In genomic region chr17:81286491-81287145, GRCh38 we compare ENCODE assay signal across 13 cellular contexts. TPM values are rescaled to one million over a fixed set of nuclear protein-coding genes. Genes with fewer than 3 reads are reported as not detected.
DNase-seq lines count a peak whose midpoint lies in the region; ATAC-seq and TF ChIP-seq lines count a peak whose summit lies in the region.
"Had no signal": no experiment of that assay in that cellular context is flagged by ENCODE, and none has a peak within 500 bp of the region (broad histone marks: within the 10 kb centered on the region; RNA-seq: fewer than 3 reads in every experiment).

No MANE protein-coding gene starts in this region.

- intact Hi-C loops in activated CD4-positive, alpha-beta T cell treated with anti-CD3 and anti-CD28 coated beads for 36 hours (cut with DNase I, micrococcal nuclease), result no loop called here
- intact Hi-C loops in activated T-helper 2 cell treated with anti-CD3 and anti-CD28 coated beads, Interferon-gamma antibody, Interleukin-2, Interleukin-4, amounts not matched to agents 10 μg/mL and 5 μg/mL and 100 μg/mL, durations not matched to agents 14 hours and 24 hours and 36 hours (cut with micrococcal nuclease), result no loop called here

- no peaks in the 10 kb centered on the region for H3K27me3 Mint-ChIP-seq in activated CD4-positive, alpha-beta T cell treated with anti-CD3 and anti-CD28 coated beads for 36 hours
- H3K27me3 Mint-ChIP-seq in activated T-helper 2 cell treated with anti-CD3 and anti-CD28 coated beads, Interferon-gamma antibody, Interleukin-2, Interleukin-4, amounts not matched to agents 10 μg/mL and 5 μg/mL and 100 μg/mL, durations not matched to agents 14 hours and 24 hours and 36 hours (ENCODE audit: low read depth), result no peaks in the 10 kb centered on the region
- no peaks in the 10 kb centered on the region for H3K27me3 Mint-ChIP-seq in immature natural killer cell (ENCODE audit: low read depth in 3 of 3)
- no peaks in the 10 kb centered on the region for H3K27me3 Mint-ChIP-seq in stimulated activated memory B cell treated with anti-CD40 and anti-IgM and Interleukin-4, amounts not matched to agents 10 μg/mL and 1 μg/mL and 100 μg/mL, for 72 hours
- H3K27me3 Mint-ChIP-seq: brain had no signal

- no peaks in the 10 kb centered on the region for H3K9me3 Mint-ChIP-seq in activated CD4-positive, alpha-beta T cell treated with anti-CD3 and anti-CD28 coated beads for 36 hours (ENCODE audit: low read depth)
- no peaks in the 10 kb centered on the region for H3K9me3 Mint-ChIP-seq in activated T-helper 2 cell treated with anti-CD3 and anti-CD28 coated beads, Interferon-gamma antibody, Interleukin-2, Interleukin-4, amounts not matched to agents 10 μg/mL and 5 μg/mL and 100 μg/mL, durations not matched to agents 14 hours and 24 hours and 36 hours
- H3K9me3 Mint-ChIP-seq in immature natural killer cell, result no peaks in the 10 kb centered on the region
- H3K9me3 Mint-ChIP-seq in stimulated activated memory B cell treated with anti-CD40 and anti-IgM and Interleukin-4, amounts not matched to agents 10 μg/mL and 1 μg/mL and 100 μg/mL, for 72 hours, result no peaks in the 10 kb centered on the region
- H3K9me3 Mint-ChIP-seq: brain, HFFc6 had no signal

- DNase-seq in activated CD4-positive, alpha-beta T cell treated with anti-CD3 and anti-CD28 coated beads for 36 hours, result no peak
- DNase-seq in activated CD4-positive, alpha-beta T cell treated with anti-CD3 and anti-CD28 coated beads, Interleukin-2, amount 50 U/mL, for 48 hours, result no peak
- DNase-seq in activated T-helper 2 cell treated with anti-CD3 and anti-CD28 coated beads, Interferon-gamma antibody, Interleukin-2, Interleukin-4, amounts not matched to agents 10 μg/mL and 5 μg/mL and 100 μg/mL, durations not matched to agents 14 hours and 24 hours and 36 hours (ENCODE audit: low spot score), result no peak
- DNase-seq in immature natural killer cell (no peak), foreskin fibroblast (no peak), NCI-H69 (lab: John Stamatoyannopoulos, UW) (no peak)
- DNase-seq: activated CD4-positive, alpha-beta T cell treated with anti-CD3 and anti-CD28 coated beads for 4 hours; HFFc6; NCI-H524 had no signal

- H3K4me3 ChIP-seq in foreskin fibroblast (ENCODE audit: low read depth in 1 of 2, low read length in 2 of 2), result no peak overlapping the region
- H3K4me3 ChIP-seq: SK-N-MC had no signal

- peak overlapping the region; percentile 79 for H3K4me3 Mint-ChIP-seq in activated CD4-positive, alpha-beta T cell treated with anti-CD3 and anti-CD28 coated beads for 36 hours
- peak overlapping the region; percentile 86 for H3K4me3 Mint-ChIP-seq in activated T-helper 2 cell treated with anti-CD3 and anti-CD28 coated beads, Interferon-gamma antibody, Interleukin-2, Interleukin-4, amounts not matched to agents 10 μg/mL and 5 μg/mL and 100 μg/mL, durations not matched to agents 14 hours and 24 hours and 36 hours (ENCODE audit: low read depth)
- peak overlapping the region in 4 of 5 donors; percentile 87 to 91 (median 90) for H3K4me3 Mint-ChIP-seq in immature natural killer cell
- H3K4me3 Mint-ChIP-seq in stimulated activated memory B cell treated with anti-CD40 and anti-IgM and Interleukin-4, amounts not matched to agents 10 μg/mL and 1 μg/mL and 100 μg/mL, for 72 hours, result peak overlapping the region; percentile 88
- H3K4me3 Mint-ChIP-seq: HFFc6 had no signal

- TF ChIP-seq CTCF in foreskin fibroblast (IDR thresholded peaks at IDR 0.05; ENCODE audit: low read depth, low read length), result no peak

- CTCF ChIA-PET in activated CD4-positive, alpha-beta T cell treated with anti-CD3 and anti-CD28 coated beads for 36 hours (lab: Charles Lee), result interaction anchor here (0.5 to 0.9 kb wide), 2 partner anchors 230 to 263 kb away, joined by 3 read pairs; no protein-coding TSS in a partner anchor

- H3K4me1 Mint-ChIP-seq in activated CD4-positive, alpha-beta T cell treated with anti-CD3 and anti-CD28 coated beads for 36 hours, result peaks cover 40% of the 10 kb centered on the region
- H3K4me1 Mint-ChIP-seq in activated T-helper 2 cell treated with anti-CD3 and anti-CD28 coated beads, Interferon-gamma antibody, Interleukin-2, Interleukin-4, amounts not matched to agents 10 μg/mL and 5 μg/mL and 100 μg/mL, durations not matched to agents 14 hours and 24 hours and 36 hours (ENCODE audit: low read depth), result peaks cover 14% of the 10 kb centered on the region
- H3K4me1 Mint-ChIP-seq in immature natural killer cell, result peaks cover 41 to 53% of the 10 kb centered on the region in 2 donors
- peaks cover 49% of the 10 kb centered on the region for H3K4me1 Mint-ChIP-seq in stimulated activated memory B cell treated with anti-CD40 and anti-IgM and Interleukin-4, amounts not matched to agents 10 μg/mL and 1 μg/mL and 100 μg/mL, for 72 hours

- H3K36me3 Mint-ChIP-seq in activated CD4-positive, alpha-beta T cell treated with anti-CD3 and anti-CD28 coated beads for 36 hours (ENCODE audit: low read depth), result peaks cover 23% of the 10 kb centered on the region
- peaks cover 47% of the 10 kb centered on the region for H3K36me3 Mint-ChIP-seq in activated T-helper 2 cell treated with anti-CD3 and anti-CD28 coated beads, Interferon-gamma antibody, Interleukin-2, Interleukin-4, amounts not matched to agents 10 μg/mL and 5 μg/mL and 100 μg/mL, durations not matched to agents 14 hours and 24 hours and 36 hours (ENCODE audit: low read depth)
- H3K36me3 Mint-ChIP-seq in immature natural killer cell, result peaks cover 3 to 6% (median 4%) of the 10 kb centered on the region in 3 donors
- peaks cover 37% of the 10 kb centered on the region for H3K36me3 Mint-ChIP-seq in stimulated activated memory B cell treated with anti-CD40 and anti-IgM and Interleukin-4, amounts not matched to agents 10 μg/mL and 1 μg/mL and 100 μg/mL, for 72 hours

- ATAC-seq in activated CD4-positive, alpha-beta T cell treated with anti-CD3 and anti-CD28 coated beads for 36 hours, result no peak
- ATAC-seq in stimulated activated memory B cell treated with anti-CD40 and anti-IgM and Interleukin-4, amounts not matched to agents 10 μg/mL and 1 μg/mL and 100 μg/mL, for 72 hours, result no peak
- ATAC-seq in GM21390 (IDR thresholded peaks at IDR 0.05; ENCODE audit: unreplicated experiment), result no peak

- peak overlapping the region; percentile 95 for H3K27ac Mint-ChIP-seq in activated CD4-positive, alpha-beta T cell treated with anti-CD3 and anti-CD28 coated beads for 36 hours
- H3K27ac Mint-ChIP-seq in activated T-helper 2 cell treated with anti-CD3 and anti-CD28 coated beads, Interferon-gamma antibody, Interleukin-2, Interleukin-4, amounts not matched to agents 10 μg/mL and 5 μg/mL and 100 μg/mL, durations not matched to agents 14 hours and 24 hours and 36 hours, result peak overlapping the region; percentile 95
- peak overlapping the region; percentile 61 to 92 (median 90) for H3K27ac Mint-ChIP-seq in immature natural killer cell
- peak overlapping the region; percentile 95 for H3K27ac Mint-ChIP-seq in stimulated activated memory B cell treated with anti-CD40 and anti-IgM and Interleukin-4, amounts not matched to agents 10 μg/mL and 1 μg/mL and 100 μg/mL, for 72 hours

- POLR2A ChIA-PET in activated CD4-positive, alpha-beta T cell treated with anti-CD3 and anti-CD28 coated beads for 36 hours (lab: Charles Lee), result no interaction called here

RNA-seq across cellular contexts. Expression of gene SLC38A10, which starts 8.5 kb away (rescaled TPM):
- total RNA-seq in activated CD4-positive, alpha-beta T cell treated with anti-CD3 and anti-CD28 coated beads for 36 hours, result 10 to 100 TPM; 47.6 to 52.9 TPM
- total RNA-seq in activated T-helper 2 cell treated with anti-CD3 and anti-CD28 coated beads, Interferon-gamma antibody, Interleukin-2, Interleukin-4, amounts not matched to agents 10 μg/mL and 5 μg/mL and 100 μg/mL, durations not matched to agents 14 hours and 24 hours and 36 hours, result 102 and 116 TPM in 2 replicates
- 10 to 100 TPM; 46.8 to 98.7 (median 46.8) TPM for polyA plus RNA-seq in immature natural killer cell

RNA-seq across cellular contexts. Expression of gene NDUFAF8, which starts 47.5 kb away (rescaled TPM):
- 10 to 100 TPM; 31.0 to 57.9 TPM for total RNA-seq in activated CD4-positive, alpha-beta T cell treated with anti-CD3 and anti-CD28 coated beads for 36 hours
- 57.7 and 58.1 TPM in 2 replicates for total RNA-seq in activated T-helper 2 cell treated with anti-CD3 and anti-CD28 coated beads, Interferon-gamma antibody, Interleukin-2, Interleukin-4, amounts not matched to agents 10 μg/mL and 5 μg/mL and 100 μg/mL, durations not matched to agents 14 hours and 24 hours and 36 hours
- polyA plus RNA-seq in immature natural killer cell, result 100 to 1,000 TPM in 1 of 3 donors, 10 to 100 TPM in 2; 61.2 to 121 (median 67.8) TPM

RNA-seq across cellular contexts. Expression of gene TEPSIN, which starts 47.8 kb away (rescaled TPM):
- total RNA-seq in activated CD4-positive, alpha-beta T cell treated with anti-CD3 and anti-CD28 coated beads for 36 hours, result 10 to 100 TPM; 17.8 to 20.3 TPM
- 33.4 and 39.1 TPM in 2 replicates for total RNA-seq in activated T-helper 2 cell treated with anti-CD3 and anti-CD28 coated beads, Interferon-gamma antibody, Interleukin-2, Interleukin-4, amounts not matched to agents 10 μg/mL and 5 μg/mL and 100 μg/mL, durations not matched to agents 14 hours and 24 hours and 36 hours
- polyA plus RNA-seq in immature natural killer cell, result 1 to 10 TPM; 1.6 to 7.3 (median 5.0) TPM
